In the genomic region with DNA sequence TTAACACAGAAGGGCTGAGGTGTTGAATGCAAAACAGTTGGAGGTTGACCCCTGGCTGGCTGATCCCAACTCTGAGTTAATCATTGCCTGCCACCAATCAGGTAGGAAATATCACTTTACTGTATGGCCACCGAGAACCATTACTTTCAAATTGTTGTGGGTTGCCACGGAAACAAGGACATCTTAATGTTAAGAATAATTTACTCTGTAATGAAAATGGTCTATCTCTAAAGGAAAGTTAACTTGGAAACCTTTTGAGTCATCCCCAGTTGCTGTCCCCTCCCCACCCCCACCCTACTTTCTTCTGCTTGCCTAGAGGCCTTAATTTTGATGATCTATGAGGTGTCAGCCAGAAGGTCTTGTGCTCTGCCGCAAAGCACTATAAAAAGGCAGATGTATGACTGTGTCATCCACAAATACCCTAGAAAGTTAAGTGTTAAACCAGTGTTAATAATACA, we compare ENCODE assay signal across 20 cellular contexts.
A peak's percentile ranks its signal among the peaks of the same experiment; 100 is the strongest.
DNase-seq lines count a peak whose midpoint lies in the region; ATAC-seq and TF ChIP-seq lines count a peak whose summit lies in the region.
"Had no signal": no experiment of that assay in that cellular context is flagged by ENCODE, and none has a peak within 500 bp of the region (broad histone marks: within the 10 kb centered on the region; RNA-seq: fewer than 3 reads in every experiment).

No MANE protein-coding gene starts in this region.

- TF ChIP-seq CTCF in right atrium auricular region (IDR thresholded peaks at IDR 0.05), result no peak
- no peak for TF ChIP-seq CTCF in foreskin fibroblast (IDR thresholded peaks at IDR 0.05; ENCODE audit: low read depth, low read length)

- H3K9me3 Mint-ChIP-seq in stimulated activated effector memory CD8-positive, alpha-beta T cell treated with anti-CD3 and anti-CD28 coated beads, Interleukin-12 subunit alpha, Interleukin-12 subunit beta, amount 100 ng/mL, for 72 hours, result no peaks in the 10 kb centered on the region
- H3K9me3 Mint-ChIP-seq: activated T-cell treated with anti-CD3 and anti-CD28 coated beads, Interleukin-2, amount 50 U/mL, for 24 hours had no signal

- intact Hi-C loops in Right ventricle myocardium inferior (cut with DNase I), result no loop called here

- no peak overlapping the region for H3K4me3 ChIP-seq in right atrium auricular region
- H3K4me3 ChIP-seq in foreskin fibroblast (ENCODE audit: low read depth in 1 of 2, low read length in 2 of 2), result no peak overlapping the region
- H3K4me3 ChIP-seq: breast epithelium, prostate gland had no signal

- H3K4me1 ChIP-seq in right atrium auricular region, result peaks cover 0 to 10% of the 10 kb centered on the region in 2 donors
- H3K4me1 ChIP-seq: breast epithelium, prostate gland had no signal

- no peak overlapping the region for H3K27ac ChIP-seq in right atrium auricular region
- H3K27ac ChIP-seq: breast epithelium, prostate gland had no signal

- H3K27me3 ChIP-seq in right atrium auricular region, result no peaks in the 10 kb centered on the region
- H3K27me3 ChIP-seq: breast epithelium had no signal

- DNase-seq in right atrium auricular region (ENCODE audit: low spot score) (peak; percentile 5), Right ventricle myocardium inferior (ENCODE audit: missing footprints) (no peak), foreskin fibroblast (peak; percentile 66 to 75), hepatic stellate cell (ENCODE audit: low spot score) (no peak)
- no peak for DNase-seq in stimulated activated effector memory CD8-positive, alpha-beta T cell treated with anti-CD3 and anti-CD28 coated beads, Interleukin-12 subunit alpha, Interleukin-12 subunit beta, amount 100 ng/mL, for 72 hours (ENCODE audit: low spot score in 2 of 2)
- no peak for DNase-seq in stimulated activated CD4-positive, alpha-beta T cell treated with anti-CD3 and anti-CD28 coated beads, Interleukin-4, amount 100 ng/mL, for 4 hours
- DNase-seq: activated T-cell treated with anti-CD3 and anti-CD28 coated beads, Interleukin-2, amount 50 U/mL, for 24 hours; CD4-positive, CD25-positive, alpha-beta regulatory T cell; DMS79; head of caudate nucleus; Karpas-422; NCI-H1417 treated with DMSO at 0.1 percent for 48 hours; NCI-H2171 treated with DMSO at 0.1 percent for 48 hours; stimulated activated naive CD4-positive, alpha-beta T cell; trophoblast cell had no signal

- ATAC-seq in Right ventricle myocardium inferior, result no peak
- ATAC-seq in HG03175 (IDR thresholded peaks at IDR 0.05; ENCODE audit: unreplicated experiment), result peak; percentile 75
- ATAC-seq in stimulated activated effector memory CD8-positive, alpha-beta T cell treated with anti-CD3 and anti-CD28 coated beads, Interleukin-12 subunit alpha, Interleukin-12 subunit beta, amount 100 ng/mL, for 72 hours, result peak; percentile 66
- no peak for ATAC-seq in HG03432 (IDR thresholded peaks at IDR 0.05; ENCODE audit: unreplicated experiment)

- no peak overlapping the region for H3K4me3 Mint-ChIP-seq in stimulated activated effector memory CD8-positive, alpha-beta T cell treated with anti-CD3 and anti-CD28 coated beads, Interleukin-12 subunit alpha, Interleukin-12 subunit beta, amount 100 ng/mL, for 72 hours
- H3K4me3 Mint-ChIP-seq: activated T-cell treated with anti-CD3 and anti-CD28 coated beads, Interleukin-2, amount 50 U/mL, for 24 hours; CD4-positive, CD25-positive, alpha-beta regulatory T cell; neural crest cell had no signal

- no peaks in the 10 kb centered on the region for H3K36me3 ChIP-seq in right atrium auricular region
- H3K36me3 ChIP-seq: breast epithelium, prostate gland had no signal

- no peaks in the 10 kb centered on the region for H3K36me3 Mint-ChIP-seq in stimulated activated effector memory CD8-positive, alpha-beta T cell treated with anti-CD3 and anti-CD28 coated beads, Interleukin-12 subunit alpha, Interleukin-12 subunit beta, amount 100 ng/mL, for 72 hours
- H3K36me3 Mint-ChIP-seq: CD4-positive, CD25-positive, alpha-beta regulatory T cell had no signal

- no peaks in the 10 kb centered on the region for H3K9me3 ChIP-seq in right atrium auricular region
- H3K9me3 ChIP-seq: breast epithelium, prostate gland had no signal

- H3K4me1 Mint-ChIP-seq in stimulated activated effector memory CD8-positive, alpha-beta T cell treated with anti-CD3 and anti-CD28 coated beads, Interleukin-12 subunit alpha, Interleukin-12 subunit beta, amount 100 ng/mL, for 72 hours, result no peaks in the 10 kb centered on the region

- no peak overlapping the region for H3K27ac Mint-ChIP-seq in stimulated activated effector memory CD8-positive, alpha-beta T cell treated with anti-CD3 and anti-CD28 coated beads, Interleukin-12 subunit alpha, Interleukin-12 subunit beta, amount 100 ng/mL, for 72 hours
- H3K27ac Mint-ChIP-seq: activated T-cell treated with anti-CD3 and anti-CD28 coated beads, Interleukin-2, amount 50 U/mL, for 24 hours had no signal

Comparison
In these comparisons a context has a peak if more than half of its experiments do, and no peak if none do; other contexts are left out.
1. DNase-seq: peak in right atrium auricular region (single experiment) and foreskin fibroblast (2 of 2); none in Right ventricle myocardium inferior (single experiment), stimulated activated effector memory CD8-positive, alpha-beta T cell treated with anti-CD3 and anti-CD28 coated beads, Interleukin-12 subunit alpha, Interleukin-12 subunit beta, amount 100 ng/mL, for 72 hours (0 of 2), stimulated activated CD4-positive, alpha-beta T cell treated with anti-CD3 and anti-CD28 coated beads, Interleukin-4, amount 100 ng/mL, for 4 hours (0 of 2) and hepatic stellate cell (single experiment).
2. ATAC-seq: peak in HG03175 (single experiment) and stimulated activated effector memory CD8-positive, alpha-beta T cell treated with anti-CD3 and anti-CD28 coated beads, Interleukin-12 subunit alpha, Interleukin-12 subunit beta, amount 100 ng/mL, for 72 hours (single experiment); none in Right ventricle myocardium inferior (single experiment) and HG03432 (single experiment).